Comparison of ENCODE assay signal across 20 cellular contexts in the genomic region with DNA sequence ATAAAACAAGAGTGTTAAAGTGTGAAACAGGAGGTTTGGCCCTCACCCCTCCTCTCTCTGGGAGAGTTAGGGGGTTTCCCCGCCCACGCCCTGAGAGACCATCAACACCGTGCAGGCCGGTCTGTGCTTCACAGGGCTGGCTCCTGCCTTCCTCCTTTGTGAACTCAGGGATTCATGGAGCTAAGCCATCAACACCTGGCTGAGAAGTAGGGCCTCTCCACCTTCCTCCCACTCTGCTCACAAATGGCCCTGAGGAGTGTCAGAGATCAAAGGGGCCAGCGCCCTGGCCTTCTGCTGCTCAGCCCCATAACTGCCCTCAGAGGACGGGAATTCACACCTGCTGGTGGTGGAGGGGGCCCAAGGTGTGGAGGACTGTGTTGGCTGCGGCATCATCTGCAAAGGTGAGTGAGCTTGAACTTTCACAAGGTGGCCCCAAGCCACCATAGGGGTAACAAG.
DNase-seq lines count a peak whose midpoint lies in the region; ATAC-seq and TF ChIP-seq lines count a peak whose summit lies in the region.
"Had no signal": no experiment of that assay in that cellular context is flagged by ENCODE, and none has a peak within 500 bp of the region (broad histone marks: within the 10 kb centered on the region; RNA-seq: fewer than 3 reads in every experiment).

No MANE protein-coding gene starts in this region.

- intact Hi-C loops in upper lobe of right lung (cut with DNase I), result no loop called here

- H3K9me3 ChIP-seq in upper lobe of right lung, result no peaks in the 10 kb centered on the region
- H3K9me3 ChIP-seq: body of pancreas, esophagus muscularis mucosa had no signal

- peak; percentile 40 for DNase-seq in activated gamma-delta T cell treated with Interleukin-2 at 50 U/mL for 16 hours
- no peak for DNase-seq in activated gamma-delta T cell (lab: John Stamatoyannopoulos, UW)
- DNase-seq in left kidney (ENCODE audit: low read depth, low spot score), result peak; percentile 45
- DNase-seq in upper lobe of right lung, result peak; percentile 43
- DNase-seq in SIG-M5 treated with dmso at 0.1 percent for 504 hours (lab: John Stamatoyannopoulos, UW; ENCODE audit: unreplicated experiment), result no peak
- DNase-seq in NCI-H1694 (lab: John Stamatoyannopoulos, UW), result no peak
- DNase-seq in kidney glomerular epithelial cell (lab: John Stamatoyannopoulos, UW), result no peak
- DNase-seq: ACHN; activated CD4-positive, alpha-beta memory T cell treated with anti-CD3 and anti-CD28 coated beads, Interleukin-2, amount 10 ng/mL, durations not matched to agents 7 days and 5 days; activated effector memory CD4-positive, alpha-beta T cell treated with Interleukin-2 at 50 U/mL for 16 hours; body of pancreas; CD4-positive, CD25-positive, alpha-beta regulatory T cell; glutamatergic neuron; NCI-H2171; occipital lobe; right cardiac atrium; RPMI8226; stimulated activated naive CD4-positive, alpha-beta T cell had no signal

- peak; percentile 79 for ATAC-seq in HG02870 (IDR thresholded peaks at IDR 0.05; ENCODE audit: unreplicated experiment)
- ATAC-seq in upper lobe of right lung, result peak; percentile 13
- ATAC-seq: body of pancreas, right cardiac atrium had no signal

- H3K27me3 ChIP-seq in upper lobe of right lung, result no peaks in the 10 kb centered on the region
- H3K27me3 ChIP-seq: body of pancreas had no signal

- H3K4me3 ChIP-seq in upper lobe of right lung, result no peak overlapping the region
- H3K4me3 ChIP-seq: body of pancreas, esophagus muscularis mucosa had no signal

- H3K4me1 ChIP-seq in upper lobe of right lung, result peaks cover 9% of the 10 kb centered on the region
- H3K4me1 ChIP-seq: body of pancreas had no signal

- H3K36me3 ChIP-seq in upper lobe of right lung, result no peaks in the 10 kb centered on the region
- H3K36me3 ChIP-seq: esophagus muscularis mucosa had no signal

- no peak for TF ChIP-seq CTCF in upper lobe of right lung (IDR thresholded peaks at IDR 0.05)

- H3K27ac ChIP-seq in upper lobe of right lung, result no peak overlapping the region
- H3K27ac ChIP-seq: body of pancreas, esophagus muscularis mucosa had no signal

Comparison
In these comparisons a context has a peak if more than half of its experiments do, and no peak if none do; other contexts are left out.
1. DNase-seq: peak in activated gamma-delta T cell treated with Interleukin-2 at 50 U/mL for 16 hours (single experiment), left kidney (single experiment) and upper lobe of right lung (single experiment); none in activated gamma-delta T cell (single experiment), SIG-M5 treated with dmso at 0.1 percent for 504 hours (single experiment), NCI-H1694 (single experiment) and kidney glomerular epithelial cell (single experiment).